ENCODE assay signal across 8 cellular contexts in genomic region chr17:2393954-2394749, GRCh38. TPM values are rescaled to one million over a fixed set of nuclear protein-coding genes. Genes with fewer than 3 reads are reported as not detected.
DNase-seq lines count a peak whose midpoint lies in the region; ATAC-seq and TF ChIP-seq lines count a peak whose summit lies in the region.

No MANE protein-coding gene starts in this region.

- ATAC-seq in GM19023 (IDR thresholded peaks at IDR 0.05; ENCODE audit: unreplicated experiment): no peak

- H3K36me3 ChIP-seq in SK-N-MC (ENCODE audit: insufficient read depth, low read length): no peaks in the 10 kb centered on the region
- H3K36me3 ChIP-seq in rectal smooth muscle tissue (ENCODE audit: control insufficient read depth, insufficient read depth, low read length): no peaks in the 10 kb centered on the region

- no peaks in the 10 kb centered on the region for H3K9me3 ChIP-seq in SK-N-MC (ENCODE audit: low read depth, low read length)

- DNase-seq in SK-N-MC (ENCODE audit: low read depth, low spot score) (no peak), fibroblast of the aortic adventitia (ENCODE audit: low read depth) (no peak), NCI-H345 (lab: John Stamatoyannopoulos, UW) (no peak), GM03348 (ENCODE audit: low spot score) (no peak), DMS153 treated with DMSO at 0.1 percent for 48 hours (lab: John Stamatoyannopoulos, UW; ENCODE audit: unreplicated experiment) (no peak)

- TF ChIP-seq CTCF in GM12875 (IDR thresholded peaks at IDR 0.05; ENCODE audit: borderline replicate concordance, insufficient read depth, low read depth, low read length) (no peak), fibroblast of the aortic adventitia (IDR thresholded peaks at IDR 0.05; ENCODE audit: insufficient read depth, low read length) (no peak)

- peak overlapping the region; percentile 32 for H3K9ac ChIP-seq in SK-N-MC (ENCODE audit: insufficient read length)
- H3K9ac ChIP-seq in rectal smooth muscle tissue (ENCODE audit: low read length): peak overlapping the region; percentile 28

- peak overlapping the region; percentile 3; the same call in 1 of the 2 replicates for H3K27ac ChIP-seq in SK-N-MC
- H3K27ac ChIP-seq in rectal smooth muscle tissue (ENCODE audit: low read depth, low read length): peak overlapping the region; percentile 100

- H3K27me3 ChIP-seq in rectal smooth muscle tissue (ENCODE audit: control insufficient read depth, insufficient read depth, low read length): no peaks in the 10 kb centered on the region

- peaks cover 61% of the 10 kb centered on the region for H3K4me1 ChIP-seq in rectal smooth muscle tissue (ENCODE audit: control insufficient read depth, insufficient read depth, low read length)

- H3K4me3 ChIP-seq in GM12875 (ENCODE audit: low read depth, low read length) (peak overlapping the region; percentile 36), SK-N-MC (peak overlapping the region; percentile 89), fibroblast of the aortic adventitia (ENCODE audit: low read depth, low read length) (peak overlapping the region; percentile 53), rectal smooth muscle tissue (ENCODE audit: low read length) (peak overlapping the region; percentile 48)

RNA-seq across cellular contexts. Expression of gene MNT, which starts 6.7 kb away (rescaled TPM):
- total RNA-seq in fibroblast of the aortic adventitia (ENCODE audit: low replicate concordance): 12.2 and 17.7 TPM in 2 replicates

RNA-seq across cellular contexts. Expression of gene SGSM2, which starts 56.9 kb away (rescaled TPM):
- 31.0 and 47.3 TPM in 2 replicates for total RNA-seq in fibroblast of the aortic adventitia (ENCODE audit: low replicate concordance)

RNA-seq across cellular contexts. Expression of gene TSR1, which starts 57.9 kb away (rescaled TPM):
- total RNA-seq in fibroblast of the aortic adventitia (ENCODE audit: low replicate concordance): 24.2 and 44.5 TPM in 2 replicates

Comparison
In these comparisons a context has a peak if more than half of its experiments do, and no peak if none do; other contexts are left out.
1. H3K4me3 ChIP-seq: peak in every context shown above with its lines; median percentile 89 in SK-N-MC; 53 in fibroblast of the aortic adventitia; 48 in rectal smooth muscle tissue; 36 in GM12875.